Comparison of ENCODE assay signal across 18 cellular contexts in genomic region chr11:47245586-47246357, GRCh38. TPM values are rescaled to one million over a fixed set of nuclear protein-coding genes. Genes with fewer than 3 reads are reported as not detected.
DNase-seq lines count a peak whose midpoint lies in the region; ATAC-seq and TF ChIP-seq lines count a peak whose summit lies in the region.
"Had no signal": no experiment of that assay in that cellular context is flagged by ENCODE, and none has a peak within 500 bp of the region (broad histone marks: within the 10 kb centered on the region; RNA-seq: fewer than 3 reads in every experiment).

No MANE protein-coding gene starts in this region.

- H3K27me3 ChIP-seq in SK-N-SH (ENCODE audit: insufficient read depth) (no peaks in the 10 kb centered on the region), hepatocyte (no peaks in the 10 kb centered on the region), skeletal muscle tissue (ENCODE audit: control insufficient read depth in 3 of 3, insufficient read depth in 3 of 3, low read length in 3 of 3) (no peaks in the 10 kb centered on the region)
- H3K27me3 ChIP-seq: BE2C, MG63 had no signal

- peaks cover 8 to 15% of the 10 kb centered on the region in 2 experiments for H3K4me1 ChIP-seq in SK-N-SH (ENCODE audit: control insufficient read depth in 1 of 2, insufficient read depth in 2 of 2, low read depth in 1 of 2, low read length in 1 of 2)
- H3K4me1 ChIP-seq in hepatocyte (ENCODE audit: insufficient read depth) = peaks cover 8% of the 10 kb centered on the region
- H3K4me1 ChIP-seq in skeletal muscle tissue (ENCODE audit: control insufficient read depth in 3 of 3, insufficient read depth in 3 of 3, low read length in 3 of 3) = peaks cover 23 to 30% (median 27%) of the 10 kb centered on the region in 3 donors
- H3K4me1 ChIP-seq: BE2C had no signal

- H3K79me2 ChIP-seq in SK-N-SH (ENCODE audit: insufficient read depth) = peaks cover 19% of the 10 kb centered on the region
- peaks cover 15% of the 10 kb centered on the region for H3K79me2 ChIP-seq in hepatocyte

- H2AFZ ChIP-seq in SK-N-SH (ENCODE audit: low read depth) (no peak overlapping the region), hepatocyte (no peak overlapping the region)

- TF ChIP-seq EP300 in SK-N-SH (IDR thresholded peaks at IDR 0.05; ENCODE audit: borderline replicate concordance in 1 of 2, low read depth in 1 of 2, low read length in 1 of 2) = no peak

- no peaks in the 10 kb centered on the region for H3K9me3 ChIP-seq in SK-N-SH
- H3K9me3 ChIP-seq in hepatocyte (ENCODE audit: low read depth) = no peaks in the 10 kb centered on the region
- H3K9me3 ChIP-seq in skeletal muscle tissue (ENCODE audit: control insufficient read depth in 3 of 3, low read length in 3 of 3) = no peaks in the 10 kb centered on the region
- H3K9me3 ChIP-seq: BE2C, MG63 had no signal

- TF ChIP-seq CTCF in SK-N-SH (IDR thresholded peaks at IDR 0.05) (no peak), hepatocyte (IDR thresholded peaks at IDR 0.05; ENCODE audit: poor library complexity) (no peak)

- POLR2A ChIA-PET in SK-N-SH (lab: Yijun Ruan, JAX) = interaction anchor here (0.9 kb wide), 1 partner anchor 59 kb away, joined by 3 read pairs; no protein-coding TSS in a partner anchor

- no peak for TF ChIP-seq RAD21 in SK-N-SH (IDR thresholded peaks at IDR 0.05; ENCODE audit: low read length)

- H3K9ac ChIP-seq in SK-N-SH = no peak overlapping the region
- no peak overlapping the region for H3K9ac ChIP-seq in skeletal muscle tissue (ENCODE audit: low read depth in 1 of 3, low read length in 3 of 3)

- H3F3A ChIP-seq in SK-N-SH (replicated peaks; ENCODE audit: insufficient read depth) = peaks cover 20% of the 10 kb centered on the region

- 91% methylated on average over 13 of the region's 13 CpGs for WGBS in SK-N-SH (ENCODE audit: low lambda C conversion rate)
- WGBS in hepatocyte (ENCODE audit: low lambda C conversion rate, missing lambda C conversion rate) = 79% methylated on average over 13 of the region's 13 CpGs

- H3K36me3 ChIP-seq in SK-N-SH (replicated peaks in 1 of 2; ENCODE audit: control insufficient read depth in 1 of 2, insufficient read depth in 2 of 2, low read length in 1 of 2) (peaks cover 12 to 27% of the 10 kb centered on the region in 2 experiments), hepatocyte (replicated peaks; ENCODE audit: insufficient read depth, low read depth) (no peaks in the 10 kb centered on the region), skeletal muscle tissue (ENCODE audit: control insufficient read depth in 3 of 3, insufficient read depth in 3 of 3, low read length in 3 of 3) (peaks cover 52 to 53% (median 52%) of the 10 kb centered on the region in 3 donors)
- H3K36me3 ChIP-seq: BE2C had no signal

- no peaks in the 10 kb centered on the region for H4K20me1 ChIP-seq in SK-N-SH (ENCODE audit: insufficient read depth)
- no peaks in the 10 kb centered on the region for H4K20me1 ChIP-seq in hepatocyte (ENCODE audit: insufficient read depth, poor library complexity, severe bottlenecking)

- no peak for ATAC-seq in SK-N-SH treated with all-trans-retinoic acid at 6 μM for 48 hours
- no peak for ATAC-seq in GM19035 (IDR thresholded peaks at IDR 0.05; ENCODE audit: unreplicated experiment)
- no peak for ATAC-seq in GM19467 (IDR thresholded peaks at IDR 0.05; ENCODE audit: unreplicated experiment)
- no peak for ATAC-seq in GM18909 (IDR thresholded peaks at IDR 0.05; ENCODE audit: poor library complexity, unreplicated experiment)
- ATAC-seq: GM12878 had no signal

- H3K4me2 ChIP-seq in SK-N-SH (no peak overlapping the region), hepatocyte (no peak overlapping the region)

- no peak overlapping the region for H3K4me3 ChIP-seq in SK-N-SH (ENCODE audit: low read depth in 2 of 2, low read length in 1 of 2)
- no peak overlapping the region for H3K4me3 ChIP-seq in hepatocyte
- H3K4me3 ChIP-seq in skeletal muscle tissue (ENCODE audit: low read length in 3 of 3) = no peak overlapping the region
- H3K4me3 ChIP-seq: GM12878, MG63 had no signal

- CTCF ChIA-PET in SK-N-SH (lab: Yijun Ruan, JAX) = interaction anchor here (1.3 to 4.2 kb wide), 6 partner anchors 10 to 129 kb away, joined by 3 to 38 read pairs (median 20); partner anchors contain the start of gene NR1H3

- no peak overlapping the region for H3K27ac ChIP-seq in SK-N-SH (ENCODE audit: low read depth in 2 of 2, low read length in 1 of 2)
- peak overlapping the region; percentile 31 for H3K27ac ChIP-seq in hepatocyte
- peak overlapping the region; percentile 15 for H3K27ac ChIP-seq in skeletal muscle tissue (ENCODE audit: low read depth, low read length)
- H3K27ac ChIP-seq: 22Rv1 had no signal

- H3K9me2 ChIP-seq in SK-N-SH = no peaks in the 10 kb centered on the region
- no peaks in the 10 kb centered on the region for H3K9me2 ChIP-seq in hepatocyte (replicated peaks; ENCODE audit: insufficient read depth)

- DNase-seq in SK-N-SH (peak; percentile 3), D341Med (ENCODE audit: low spot score) (peak; percentile 12), hepatocyte (ENCODE audit: low spot score) (no peak)
- DNase-seq: BE2C, GDM1, Karpas-422, MG63, NCI-H1105, NCI-H1694, NCI-H510A treated with DMSO at 0.1 percent for 48 hours had no signal

TF ChIP-seq in SK-N-SH, 30 proteins besides CTCF, POLR2A, EP300 and RAD21 (continues in another document):
- no peak for TF ChIP-seq RFX5 (IDR thresholded peaks at IDR 0.05; ENCODE audit: low read length)
- TF ChIP-seq EZH2phosphoT487 (IDR thresholded peaks at IDR 0.05; ENCODE audit: borderline replicate concordance, low read depth) = no peak
- TF ChIP-seq USF1 (IDR thresholded peaks at IDR 0.05; ENCODE audit: borderline replicate concordance, low read depth) = no peak
- no peak for TF ChIP-seq ELF1 (IDR thresholded peaks at IDR 0.05)
- no peak for TF ChIP-seq TCF12 (IDR thresholded peaks at IDR 0.05)
- no peak for TF ChIP-seq MEF2A (IDR thresholded peaks at IDR 0.05; ENCODE audit: borderline replicate concordance, low read depth)
- no peak for TF ChIP-seq FOSL2 (IDR thresholded peaks at IDR 0.05; ENCODE audit: borderline replicate concordance, low read depth)
- no peak for TF ChIP-seq CHD2 (IDR thresholded peaks at IDR 0.05; ENCODE audit: low read length, partially characterized antibody)
- no peak for TF ChIP-seq SIN3A (IDR thresholded peaks at IDR 0.05; ENCODE audit: borderline replicate concordance, low read depth, low read length)
- TF ChIP-seq RCOR1 (IDR thresholded peaks at IDR 0.05; ENCODE audit: low read length) = no peak

TF ChIP-seq in SK-N-SH treated with all-trans-retinoic acid at 6 μM for 48 hours, 23 proteins besides CTCF, POLR2A, EP300 and RAD21 (continues in another document):
- TF ChIP-seq SNAI2 (CRISPR knock-in tag; IDR thresholded peaks at IDR 0.05) (no peak), POU6F1 (CRISPR knock-in tag; IDR thresholded peaks at IDR 0.05; ENCODE audit: borderline replicate concordance, low read depth) (no peak)

RNA-seq across cellular contexts. Expression of gene ACP2, which starts 2.8 kb away (rescaled TPM):
- 15.9 and 17.5 TPM in 2 replicates for polyA plus RNA-seq in SK-N-SH (2012; rRNA removed)
- 8.3 and 12.2 TPM in 2 replicates for polyA plus RNA-seq in SK-N-SH (2012; cell fraction: cytosol; rRNA removed)
- polyA plus RNA-seq in SK-N-SH (2012; cell fraction: nucleus; rRNA removed) = 39.2 and 48.5 TPM in 2 replicates
- 31.5 and 40.3 TPM in 2 replicates for total RNA-seq in hepatocyte
- 26.5 and 29.6 TPM in 2 replicates for polyA plus RNA-seq in hepatocyte
- total RNA-seq in skeletal muscle tissue = 11.5 TPM

RNA-seq across cellular contexts. Expression of gene NR1H3, which starts 12.0 kb away (rescaled TPM):
- 6.3 and 7.3 TPM in 2 replicates for polyA plus RNA-seq in SK-N-SH (2012; rRNA removed)
- polyA plus RNA-seq in SK-N-SH (2012; cell fraction: cytosol; rRNA removed) = 2.6 and 3.5 TPM in 2 replicates
- 21.7 and 30.1 TPM in 2 replicates for polyA plus RNA-seq in SK-N-SH (2012; cell fraction: nucleus; rRNA removed)
- total RNA-seq in hepatocyte = 40.8 and 49.5 TPM in 2 replicates
- 41.5 and 43.1 TPM in 2 replicates for polyA plus RNA-seq in hepatocyte
- 23.5 TPM for total RNA-seq in skeletal muscle tissue

RNA-seq across cellular contexts. Expression of gene MADD, which starts 24.2 kb away (rescaled TPM):
- polyA plus RNA-seq in SK-N-SH (2012; rRNA removed) = 10.6 and 16.4 TPM in 2 replicates
- polyA plus RNA-seq in SK-N-SH (2012; cell fraction: cytosol; rRNA removed) = 9.1 and 11.6 TPM in 2 replicates
- 53.5 and 82.5 TPM in 2 replicates for polyA plus RNA-seq in SK-N-SH (2012; cell fraction: nucleus; rRNA removed)
- 19.1 and 28.0 TPM in 2 replicates for total RNA-seq in hepatocyte
- polyA plus RNA-seq in hepatocyte = 17.6 and 19.6 TPM in 2 replicates
- 15.7 TPM for total RNA-seq in skeletal muscle tissue

RNA-seq across cellular contexts. Expression of gene DDB2, which starts 31.0 kb away (rescaled TPM):
- polyA plus RNA-seq in SK-N-SH (2012; rRNA removed) (83.5 and 95.5 TPM in 2 replicates), hepatocyte (25.7 and 28.2 TPM in 2 replicates)
- polyA plus RNA-seq in SK-N-SH (2012; cell fraction: cytosol; rRNA removed) = 65.2 and 68.4 TPM in 2 replicates
- 224 and 254 TPM in 2 replicates for polyA plus RNA-seq in SK-N-SH (2012; cell fraction: nucleus; rRNA removed)
- total RNA-seq in hepatocyte (17.2 and 17.7 TPM in 2 replicates), skeletal muscle tissue (7.8 TPM)

RNA-seq across cellular contexts. Expression of gene PACSIN3, which starts 59.5 kb away (rescaled TPM):
- polyA plus RNA-seq in SK-N-SH (2012; rRNA removed) = 24.4 and 31.1 TPM in 2 replicates
- polyA plus RNA-seq in SK-N-SH (2012; cell fraction: cytosol; rRNA removed) = 15.8 and 23.6 TPM in 2 replicates
- polyA plus RNA-seq in SK-N-SH (2012; cell fraction: nucleus; rRNA removed) = 23.4 and 33.0 TPM in 2 replicates
- 35.2 and 53.7 TPM in 2 replicates for total RNA-seq in hepatocyte
- polyA plus RNA-seq in hepatocyte = 68.1 and 70.7 TPM in 2 replicates
- 127 TPM for total RNA-seq in skeletal muscle tissue
- polyA plus RNA-seq: CD8-positive, alpha-beta memory T cell had no signal

Comparison
In these comparisons a context has a peak if more than half of its experiments do, and no peak if none do; other contexts are left out.
1. H3K27ac ChIP-seq: peak in hepatocyte (single experiment) and skeletal muscle tissue (single experiment); none in SK-N-SH (0 of 2).